12 cellular contexts compared by ENCODE assay signal in genomic region chr20:16069416-16070010, GRCh38.
DNase-seq lines count a peak whose midpoint lies in the region; ATAC-seq and TF ChIP-seq lines count a peak whose summit lies in the region.
"Had no signal": no experiment of that assay in that cellular context is flagged by ENCODE, and none has a peak within 500 bp of the region (broad histone marks: within the 10 kb centered on the region; RNA-seq: fewer than 3 reads in every experiment).

No MANE protein-coding gene starts in this region.

- no peaks in the 10 kb centered on the region for H3K9me3 ChIP-seq in right cardiac atrium (ENCODE audit: control insufficient read depth, low read length)
- H3K9me3 ChIP-seq: right lobe of liver had no signal

- DNase-seq in epithelial cell of proximal tubule (ENCODE audit: low read depth) (peak; percentile 19), right cardiac atrium (no peak), COR-L47 (lab: John Stamatoyannopoulos, UW) (no peak), activated T-cell treated with anti-CD3 and anti-CD28 coated beads for 4 hours (no peak), NCI-H2081 treated with DMSO at 0.1 percent for 48 hours (lab: John Stamatoyannopoulos, UW) (no peak)
- DNase-seq: NCI-H1436, right lobe of liver had no signal

- ATAC-seq in GM18861 (IDR thresholded peaks at IDR 0.05; ENCODE audit: unreplicated experiment) (peak; percentile 98), GM21717 (IDR thresholded peaks at IDR 0.05; ENCODE audit: unreplicated experiment) (peak; percentile 89), HG03342 (IDR thresholded peaks at IDR 0.05; ENCODE audit: unreplicated experiment) (peak; percentile 93), right cardiac atrium (no peak)
- ATAC-seq: HCT116; right lobe of liver; stimulated activated effector memory CD8-positive, alpha-beta T cell treated with anti-CD3 and anti-CD28 coated beads, Interleukin-12 subunit alpha, Interleukin-12 subunit beta, amount 100 ng/mL, for 72 hours had no signal

- H3K4me1 ChIP-seq in right cardiac atrium (ENCODE audit: control insufficient read depth, insufficient read depth, low read length) = peaks cover 4% of the 10 kb centered on the region
- H3K4me1 ChIP-seq: right lobe of liver had no signal

- no peak for TF ChIP-seq CTCF in epithelial cell of proximal tubule (conservative IDR thresholded peaks at IDR 0.05; ENCODE audit: low read depth, low read length)

- H3K27ac ChIP-seq in right cardiac atrium (ENCODE audit: low read length) = no peak overlapping the region
- H3K27ac ChIP-seq: right lobe of liver had no signal

- whole genome bisulfite sequencing in right cardiac atrium = 97% methylated on average over 1 of the region's 1 CpG

- H3K4me3 ChIP-seq in epithelial cell of proximal tubule (ENCODE audit: low read depth, low read length) (no peak overlapping the region), right cardiac atrium (ENCODE audit: low read length) (no peak overlapping the region)
- H3K4me3 ChIP-seq: right lobe of liver had no signal

- no peaks in the 10 kb centered on the region for H3K27me3 ChIP-seq in right cardiac atrium (ENCODE audit: control insufficient read depth, insufficient read depth)
- H3K27me3 ChIP-seq: right lobe of liver had no signal

- intact Hi-C loops in right cardiac atrium (cut with DNase I) = no loop called here

Comparison
In these comparisons a context has a peak if more than half of its experiments do, and no peak if none do; other contexts are left out.
1. ATAC-seq: peak in GM18861 (single experiment), GM21717 (single experiment) and HG03342 (single experiment); none in right cardiac atrium (0 of 2).